15 cellular contexts compared by ENCODE assay signal in the genomic region with DNA sequence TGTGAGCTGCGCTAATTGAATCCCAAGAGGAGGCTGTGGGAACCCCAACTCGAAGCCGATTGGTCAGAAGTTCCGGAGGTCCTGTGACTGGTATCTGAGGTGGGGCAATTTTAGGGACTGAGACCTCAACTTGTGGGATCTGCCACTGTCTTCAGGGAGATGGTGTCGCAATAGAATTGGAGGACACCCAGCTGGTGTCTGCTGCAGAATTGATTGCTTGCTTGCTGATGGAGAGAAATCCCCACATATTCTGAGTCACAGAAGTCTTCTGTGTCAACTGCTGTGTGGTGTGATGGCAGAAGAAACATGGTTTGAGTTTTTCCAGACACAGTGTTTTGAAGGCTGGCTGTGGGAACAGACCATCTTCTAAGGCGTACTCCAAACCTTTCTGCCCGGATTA.
DNase-seq lines count a peak whose midpoint lies in the region; ATAC-seq and TF ChIP-seq lines count a peak whose summit lies in the region.
"Had no signal": no experiment of that assay in that cellular context is flagged by ENCODE, and none has a peak within 500 bp of the region (broad histone marks: within the 10 kb centered on the region; RNA-seq: fewer than 3 reads in every experiment).

No MANE protein-coding gene starts in this region.

- H3K4me3 ChIP-seq in osteoblast (ENCODE audit: insufficient read depth, low read length), result no peak overlapping the region
- H3K4me3 ChIP-seq: lung, suprapubic skin had no signal

- H3K27ac ChIP-seq in osteoblast (ENCODE audit: low read depth, low read length), result no peak overlapping the region
- H3K27ac ChIP-seq: C4-2B, suprapubic skin had no signal

- H3K9me3 ChIP-seq in osteoblast (ENCODE audit: low read depth, low read length), result no peaks in the 10 kb centered on the region
- H3K9me3 ChIP-seq: suprapubic skin had no signal

- H3K4me1 ChIP-seq in osteoblast (ENCODE audit: insufficient read depth, low read length), result peaks cover 8% of the 10 kb centered on the region

- no peaks in the 10 kb centered on the region for H3K27me3 ChIP-seq in osteoblast (ENCODE audit: insufficient read depth, low read length)
- H3K27me3 ChIP-seq: suprapubic skin had no signal

- no peaks in the 10 kb centered on the region for H4K20me1 ChIP-seq in osteoblast (ENCODE audit: insufficient read depth, low read length)

- no peaks in the 10 kb centered on the region for H3K79me2 ChIP-seq in osteoblast (ENCODE audit: insufficient read depth, low read length)

- no peak overlapping the region for H2AFZ ChIP-seq in osteoblast (ENCODE audit: low read length)

- H3K36me3 ChIP-seq in osteoblast (ENCODE audit: insufficient read depth, low read length), result no peaks in the 10 kb centered on the region
- H3K36me3 ChIP-seq: suprapubic skin had no signal

- TF ChIP-seq CTCF in osteoblast (IDR thresholded peaks at IDR 0.05; ENCODE audit: extremely low read depth, low read depth, low read length), result no peak

- DNase-seq in GM04503 (ENCODE audit: low read depth) (peak; percentile 29), SK-N-DZ (ENCODE audit: low spot score) (peak; percentile 66), fibroblast of peridontal ligament (ENCODE audit: extremely low read depth) (peak; percentile 18), osteoblast (ENCODE audit: insufficient read length, low spot score, missing footprints) (peak; percentile 21), amygdala (lab: John Stamatoyannopoulos, UW) (no peak)
- DNase-seq in stimulated activated CD4-positive, alpha-beta T cell treated with anti-CD3 and anti-CD28 coated beads, Interleukin-1b, Interleukin-23, amount 100 ng/mL, for 48 hours, result no peak
- DNase-seq: activated CD4-positive, CD25-positive, alpha-beta regulatory T cell; activated gamma-delta T cell treated with Interleukin-2 at 50 U/mL for 16 hours; NCI-H1092; retina; T-helper 1 cell had no signal

- ATAC-seq in HG02840 (IDR thresholded peaks at IDR 0.05; ENCODE audit: low FRiP score, unreplicated experiment), result no peak

- peak overlapping the region; percentile 3 for H3K4me2 ChIP-seq in osteoblast (ENCODE audit: insufficient read depth, low read length)

Comparison
In these comparisons a context has a peak if more than half of its experiments do, and no peak if none do; other contexts are left out.
1. DNase-seq: peak in GM04503 (single experiment), SK-N-DZ (single experiment), fibroblast of peridontal ligament (single experiment) and osteoblast (single experiment); none in stimulated activated CD4-positive, alpha-beta T cell treated with anti-CD3 and anti-CD28 coated beads, Interleukin-1b, Interleukin-23, amount 100 ng/mL, for 48 hours (single experiment) and amygdala (0 of 56).